ENCODE assay signal across 8 cellular contexts in the genomic region with DNA sequence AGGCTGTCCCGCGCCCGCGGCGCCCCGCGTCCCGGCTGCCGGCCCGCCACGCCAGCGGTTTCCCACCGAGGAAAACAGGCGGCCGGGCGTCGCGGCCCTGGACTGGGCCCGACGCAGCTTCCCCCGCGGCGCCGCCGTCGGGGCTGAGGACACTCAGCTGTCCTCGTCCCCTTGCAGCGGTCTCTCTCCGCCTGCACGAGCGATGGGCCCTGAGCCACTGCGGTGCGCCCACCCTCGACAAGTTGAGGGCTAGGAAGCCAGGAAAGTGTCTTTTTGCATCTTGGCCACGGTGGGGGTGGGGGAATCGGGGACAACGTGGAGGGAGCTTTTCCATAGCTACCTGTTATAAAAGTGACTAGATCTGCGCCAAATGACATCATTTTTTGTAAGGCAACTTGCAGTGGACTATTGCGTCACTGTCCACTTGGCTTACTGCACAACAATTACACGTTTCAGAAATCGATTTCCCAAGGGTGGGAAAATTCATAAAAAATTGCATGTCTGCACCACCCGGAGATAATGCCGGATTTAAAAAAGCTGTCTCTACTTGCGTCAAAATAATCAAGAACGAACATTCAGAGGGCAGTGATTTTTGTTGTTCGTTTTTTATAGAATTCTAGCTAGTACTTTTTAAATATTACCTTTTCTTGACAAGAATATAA. TPM values are rescaled to one million over a fixed set of nuclear protein-coding genes. Genes with fewer than 3 reads are reported as not detected.
A peak's percentile ranks its signal among the peaks of the same experiment; 100 is the strongest.
DNase-seq lines count a peak whose midpoint lies in the region; ATAC-seq and TF ChIP-seq lines count a peak whose summit lies in the region.

No MANE protein-coding gene starts in this region.

- H3K36me3 ChIP-seq in SK-N-SH (replicated peaks in 1 of 2; ENCODE audit: control insufficient read depth in 1 of 2, insufficient read depth in 2 of 2, low read length in 1 of 2), result no peaks in the 10 kb centered on the region

- H3K9me3 ChIP-seq in SK-N-SH, result no peaks in the 10 kb centered on the region

- intact Hi-C loops in natural killer cell (cut with micrococcal nuclease), result loop anchor here (2.0 kb wide), 1 partner anchor 29 kb away; a partner anchor contains a TSS

- peak; percentile 49 for DNase-seq in EH (ENCODE audit: low read depth)
- no peak for DNase-seq in SK-N-SH
- no peak for DNase-seq in epithelial cell of proximal tubule (ENCODE audit: low read depth)
- no peak for DNase-seq in natural killer cell
- no peak for DNase-seq in NK-92 treated with Interleukin-12 subunit alpha and Interleukin-12 subunit beta, amount 100 ng/mL, for 24 hours (lab: John Stamatoyannopoulos, UW)
- no peak for DNase-seq in activated CD4-positive, alpha-beta T cell treated with anti-CD3 and anti-CD28 coated beads for 1 hour

- 20% methylated on average over 12 of the region's 46 CpGs for WGBS in SK-N-SH (ENCODE audit: low lambda C conversion rate)

- no peak for TF ChIP-seq EP300 in SK-N-SH (IDR thresholded peaks at IDR 0.05; ENCODE audit: borderline replicate concordance in 1 of 2, low read depth in 1 of 2, low read length in 1 of 2)

- H3K4me1 Mint-ChIP-seq in natural killer cell, result peaks cover 17 to 21% of the 10 kb centered on the region in 2 donors

- H3F3A ChIP-seq in SK-N-SH (replicated peaks; ENCODE audit: insufficient read depth), result peaks cover 10% of the 10 kb centered on the region

- H3K9me2 ChIP-seq in SK-N-SH, result no peaks in the 10 kb centered on the region

- peak overlapping the region; percentile 87 for H3K4me3 Mint-ChIP-seq in natural killer cell

- peak overlapping the region; percentile 91 to 94 for H3K27ac ChIP-seq in SK-N-SH (ENCODE audit: low read depth in 2 of 2, low read length in 1 of 2)

- POLR2A ChIA-PET in SK-N-SH (lab: Yijun Ruan, JAX), result interaction anchor here (1.1 to 2.3 kb wide), 4 partner anchors 24 to 283 kb away, joined by 3 to 25 read pairs (median 6); a partner anchor contains a TSS

- peak overlapping the region; percentile 58 to 67 for H3K4me3 ChIP-seq in SK-N-SH (ENCODE audit: low read depth in 2 of 2, low read length in 1 of 2)
- peak overlapping the region; percentile 73 for H3K4me3 ChIP-seq in epithelial cell of proximal tubule (ENCODE audit: low read depth, low read length)

- peak overlapping the region; percentile 93 for H3K9ac ChIP-seq in SK-N-SH

- no peaks in the 10 kb centered on the region for H3K36me3 Mint-ChIP-seq in natural killer cell

- H3K27me3 ChIP-seq in SK-N-SH (ENCODE audit: insufficient read depth), result no peaks in the 10 kb centered on the region

- H3K4me1 ChIP-seq in SK-N-SH (ENCODE audit: control insufficient read depth in 1 of 2, insufficient read depth in 2 of 2, low read depth in 1 of 2, low read length in 1 of 2), result no peaks in the 10 kb centered on the region

- no peaks in the 10 kb centered on the region for H3K9me3 Mint-ChIP-seq in natural killer cell

- no peak for TF ChIP-seq RAD21 in SK-N-SH (IDR thresholded peaks at IDR 0.05; ENCODE audit: low read length)

- no peak for TF ChIP-seq CTCF in SK-N-SH (IDR thresholded peaks at IDR 0.05)
- no peak for TF ChIP-seq CTCF in epithelial cell of proximal tubule (conservative IDR thresholded peaks at IDR 0.05; ENCODE audit: low read depth, low read length)
- no peak for TF ChIP-seq CTCF in natural killer cell (IDR thresholded peaks at IDR 0.05)

- no peaks in the 10 kb centered on the region for H3K27me3 Mint-ChIP-seq in natural killer cell (ENCODE audit: low read depth in 2 of 2)

- peak overlapping the region; percentile 7; the same call in 1 of the 2 replicates for H2AFZ ChIP-seq in SK-N-SH (ENCODE audit: low read depth)

- CTCF ChIA-PET in SK-N-SH (lab: Yijun Ruan, JAX), result interaction anchor here (0.6 to 3.7 kb wide), 3 partner anchors 15 to 40 kb away, joined by 3 to 18 read pairs (median 5); a partner anchor contains a TSS

- peak; percentile 27 for ATAC-seq in GM19463 (IDR thresholded peaks at IDR 0.05; ENCODE audit: unreplicated experiment)
- ATAC-seq in HG03571 (IDR thresholded peaks at IDR 0.05; ENCODE audit: unreplicated experiment), result peak; percentile 28
- peak; percentile 19 to 35 (median 25) for ATAC-seq in natural killer cell

- H3K4me2 ChIP-seq in SK-N-SH, result peak overlapping the region; percentile 73

- H3K27ac Mint-ChIP-seq in natural killer cell, result peak overlapping the region; percentile 87

- H3K79me2 ChIP-seq in SK-N-SH (ENCODE audit: insufficient read depth), result peaks cover 40% of the 10 kb centered on the region

- H4K20me1 ChIP-seq in SK-N-SH (ENCODE audit: insufficient read depth), result no peaks in the 10 kb centered on the region

TF ChIP-seq in SK-N-SH, 30 proteins besides CTCF, POLR2A, EP300 and RAD21:
- TF ChIP-seq, protein P1, sequence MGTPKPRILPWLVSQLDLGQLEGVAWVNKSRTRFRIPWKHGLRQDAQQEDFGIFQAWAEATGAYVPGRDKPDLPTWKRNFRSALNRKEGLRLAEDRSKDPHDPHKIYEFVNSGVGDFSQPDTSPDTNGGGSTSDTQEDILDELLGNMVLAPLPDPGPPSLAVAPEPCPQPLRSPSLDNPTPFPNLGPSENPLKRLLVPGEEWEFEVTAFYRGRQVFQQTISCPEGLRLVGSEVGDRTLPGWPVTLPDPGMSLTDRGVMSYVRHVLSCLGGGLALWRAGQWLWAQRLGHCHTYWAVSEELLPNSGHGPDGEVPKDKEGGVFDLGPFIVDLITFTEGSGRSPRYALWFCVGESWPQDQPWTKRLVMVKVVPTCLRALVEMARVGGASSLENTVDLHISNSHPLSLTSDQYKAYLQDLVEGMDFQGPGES (IDR thresholded peaks at IDR 0.05; ENCODE audit: low read depth, low read length), result no peak
- TF ChIP-seq FOSL2 (IDR thresholded peaks at IDR 0.05; ENCODE audit: borderline replicate concordance, low read depth), result no peak
- TF ChIP-seq FOXM1 (IDR thresholded peaks at IDR 0.05; ENCODE audit: low read depth), result no peak

RNA-seq across cellular contexts. Expression of a gene that starts 1.1 kb away (rescaled TPM):
- polyA plus RNA-seq in SK-N-SH (2012; rRNA removed), result 2.4 and 3.8 TPM in 2 replicates
- polyA plus RNA-seq in SK-N-SH (2012; cell fraction: cytosol; rRNA removed), result 2.6 and 4.1 TPM in 2 replicates
- 2.1 and 7.3 TPM in 2 replicates for polyA plus RNA-seq in SK-N-SH (2012; cell fraction: nucleus; rRNA removed)
- total RNA-seq in epithelial cell of proximal tubule, result 3.4 and 4.9 TPM in 2 replicates
- 10 to 100 TPM; 17.5 to 29.2 (median 18.6) TPM for total RNA-seq in natural killer cell

RNA-seq across cellular contexts. Expression of a gene that starts 28.9 kb away (rescaled TPM):
- polyA plus RNA-seq in SK-N-SH (2012; rRNA removed), result 68.4 and 109 TPM in 2 replicates
- 79.7 and 91.5 TPM in 2 replicates for polyA plus RNA-seq in SK-N-SH (2012; cell fraction: cytosol; rRNA removed)
- 121 and 243 TPM in 2 replicates for polyA plus RNA-seq in SK-N-SH (2012; cell fraction: nucleus; rRNA removed)
- 92.7 and 214 TPM in 2 replicates for total RNA-seq in epithelial cell of proximal tubule
- total RNA-seq in natural killer cell, result 100 to 1,000 TPM; 124 to 199 (median 132) TPM
